29 cellular contexts compared by ENCODE assay signal in genomic region chr22:22986640-22987039, GRCh38.
"Had no signal": no experiment of that assay in that cellular context is flagged by ENCODE, and none has a peak within 500 bp of the region (broad histone marks: within the 10 kb centered on the region; RNA-seq: fewer than 3 reads in every experiment).

No MANE protein-coding gene starts in this region.

- H3K9me3 Mint-ChIP-seq: stimulated activated effector memory CD8-positive, alpha-beta T cell treated with anti-CD3 and anti-CD28 coated beads, Interleukin-12 subunit alpha, Interleukin-12 subunit beta, amount 100 ng/mL, for 72 hours; stimulated activated memory B cell treated with anti-CD40 and anti-IgM and Interleukin-4, amounts not matched to agents 10 μg/mL and 1 μg/mL and 100 μg/mL, for 72 hours; stimulated activated naive CD8-positive, alpha-beta T cell treated with anti-CD3 and anti-CD28 coated beads, Interleukin-15, amount 100 ng/mL, for 72 hours; stimulated activated naive CD8-positive, alpha-beta T cell treated with anti-CD3 and anti-CD28 coated beads, Interleukin-15, Interleukin-2, amounts not matched to agents 100 ng/mL and 50 ng/mL, for 24 hours; type B pancreatic cell had no signal

- FAIRE-seq: urothelium cell line had no signal

- H3K9me3 ChIP-seq: stomach, suprapubic skin, testis, thoracic aorta, thyroid gland, tibial artery, tibial nerve, transverse colon, upper lobe of right lung, uterus, vagina had no signal

- H3K4me3 ChIP-seq: stomach, suprapubic skin, testis, thoracic aorta, thyroid gland, tibial artery, tibial nerve, transverse colon, upper lobe of left lung, upper lobe of right lung, uterus, vagina had no signal

- H3K4me1 Mint-ChIP-seq: stimulated activated effector memory CD8-positive, alpha-beta T cell treated with anti-CD3 and anti-CD28 coated beads, Interleukin-12 subunit alpha, Interleukin-12 subunit beta, amount 100 ng/mL, for 72 hours had no signal

- H3K4me1 ChIP-seq: suprapubic skin, testis, thyroid gland, tibial artery, tibial nerve, transverse colon, upper lobe of left lung, upper lobe of right lung, uterus, vagina had no signal

- H3K36me3 ChIP-seq: stomach, suprapubic skin, thoracic aorta, thyroid gland, tibial artery, tibial nerve, transverse colon, upper lobe of left lung, upper lobe of right lung, uterus, vagina had no signal

- H3K4me3 Mint-ChIP-seq: stimulated activated effector memory CD8-positive, alpha-beta T cell treated with anti-CD3 and anti-CD28 coated beads, Interleukin-12 subunit alpha, Interleukin-12 subunit beta, amount 100 ng/mL, for 72 hours; stimulated activated memory B cell treated with anti-CD40 and anti-IgM and Interleukin-4, amounts not matched to agents 10 μg/mL and 1 μg/mL and 100 μg/mL, for 72 hours; stimulated activated naive B cell treated with anti-CD40 and anti-IgM and Interleukin-4, amounts not matched to agents 10 μg/mL and 1 μg/mL and 100 μg/mL, for 72 hours; stimulated activated naive CD8-positive, alpha-beta T cell treated with anti-CD3 and anti-CD28 coated beads, Interleukin-15, amount 100 ng/mL, for 72 hours; stimulated activated naive CD8-positive, alpha-beta T cell treated with anti-CD3 and anti-CD28 coated beads, Interleukin-15, Interleukin-2, amounts not matched to agents 100 ng/mL and 50 ng/mL, for 24 hours; type B pancreatic cell had no signal

- H3K27ac Mint-ChIP-seq: stimulated activated effector memory CD8-positive, alpha-beta T cell treated with anti-CD3 and anti-CD28 coated beads, Interleukin-12 subunit alpha, Interleukin-12 subunit beta, amount 100 ng/mL, for 72 hours; stimulated activated memory B cell treated with anti-CD40 and anti-IgM and Interleukin-4, amounts not matched to agents 10 μg/mL and 1 μg/mL and 100 μg/mL, for 72 hours; stimulated activated naive CD8-positive, alpha-beta T cell treated with anti-CD3 and anti-CD28 coated beads, Interleukin-15, amount 100 ng/mL, for 72 hours; stimulated activated naive CD8-positive, alpha-beta T cell treated with anti-CD3 and anti-CD28 coated beads, Interleukin-15, Interleukin-2, amounts not matched to agents 100 ng/mL and 50 ng/mL, for 24 hours; type B pancreatic cell had no signal

- ATAC-seq: stimulated activated effector memory CD8-positive, alpha-beta T cell treated with anti-CD3 and anti-CD28 coated beads, Interleukin-12 subunit alpha, Interleukin-12 subunit beta, amount 100 ng/mL, for 72 hours; stimulated activated memory B cell treated with anti-CD40 and anti-IgM and Interleukin-4, amounts not matched to agents 10 μg/mL and 1 μg/mL and 100 μg/mL, for 72 hours; stimulated activated naive B cell treated with anti-CD40 and anti-IgM and Interleukin-4, amounts not matched to agents 10 μg/mL and 1 μg/mL and 100 μg/mL, for 72 hours; stimulated activated naive CD8-positive, alpha-beta T cell treated with anti-CD3 and anti-CD28 coated beads, Interleukin-15, amount 100 ng/mL, for 72 hours; stimulated activated naive CD8-positive, alpha-beta T cell treated with anti-CD3 and anti-CD28 coated beads, Interleukin-15, Interleukin-2, amounts not matched to agents 100 U/mL and 50 U/mL, for 24 hours; upper lobe of right lung had no signal

- DNase-seq: stimulated activated CD4-positive, alpha-beta T cell treated with anti-CD3 and anti-CD28 coated beads, Interleukin-2, amount 100 ng/mL, for 48 hours; stimulated activated CD4-positive, alpha-beta T cell treated with anti-CD3 and anti-CD28 coated beads, Interleukin-4, amount 100 ng/mL, for 1 hour; stimulated activated CD4-positive, alpha-beta T cell treated with anti-CD3 and anti-CD28 coated beads, Interleukin-4, amount 100 ng/mL, for 24 hours; stimulated activated CD4-positive, alpha-beta T cell treated with anti-CD3 and anti-CD28 coated beads, Interleukin-4, amount 100 ng/mL, for 4 hours; stimulated activated CD8-positive, alpha-beta memory T cell treated with anti-CD3 and anti-CD28 coated beads, Interleukin-4, amount 100 ng/mL, for 48 hours; stimulated activated naive B cell treated with anti-CD40 and anti-IgM and Interleukin-4, amounts not matched to agents 10 μg/mL and 1 μg/mL and 100 μg/mL, for 72 hours; stimulated activated naive CD4-positive, alpha-beta T cell; stimulated activated naive CD4-positive, alpha-beta T cell treated with Interleukin-2 at 50 U/mL for 16 hours; stimulated activated naive CD8-positive, alpha-beta T cell treated with anti-CD3 and anti-CD28 coated beads, Interleukin-15, amount 100 ng/mL, for 72 hours; stimulated activated naive CD8-positive, alpha-beta T cell treated with anti-CD3 and anti-CD28 coated beads, Interleukin-15, Interleukin-2, amounts not matched to agents 100 U/mL and 50 U/mL, for 24 hours; stomach; substantia nigra; testis; thyroid gland; tibial artery; transverse colon; trophoblast cell; upper lobe of left lung; upper lobe of right lung; uterus had no signal

- H3K27me3 ChIP-seq: stomach, suprapubic skin, testis, thyroid gland, tibial nerve, transverse colon, upper lobe of left lung, uterus, vagina had no signal

- H3K36me3 Mint-ChIP-seq: stimulated activated effector memory CD8-positive, alpha-beta T cell treated with anti-CD3 and anti-CD28 coated beads, Interleukin-12 subunit alpha, Interleukin-12 subunit beta, amount 100 ng/mL, for 72 hours; stimulated activated memory B cell treated with anti-CD40 and anti-IgM and Interleukin-4, amounts not matched to agents 10 μg/mL and 1 μg/mL and 100 μg/mL, for 72 hours; stimulated activated naive B cell treated with anti-CD40 and anti-IgM and Interleukin-4, amounts not matched to agents 10 μg/mL and 1 μg/mL and 100 μg/mL, for 72 hours; type B pancreatic cell had no signal

- H3K27ac ChIP-seq: stomach, suprapubic skin, testis, thoracic aorta, thyroid gland, tibial artery, tibial nerve, transverse colon, upper lobe of left lung, upper lobe of right lung, uterus, vagina had no signal
